In genomic region chr1:53585116-53585515, GRCh38 we compare ENCODE assay signal across 10 cellular contexts.
DNase-seq lines count a peak whose midpoint lies in the region; ATAC-seq, FAIRE-seq and TF ChIP-seq lines count a peak whose summit lies in the region.
"Had no signal": no experiment of that assay in that cellular context is flagged by ENCODE, and none has a peak within 500 bp of the region (broad histone marks: within the 10 kb centered on the region; RNA-seq: fewer than 3 reads in every experiment).

No MANE protein-coding gene starts in this region.

- no peak for TF ChIP-seq CTCF in GM13977 (IDR thresholded peaks at IDR 0.05; ENCODE audit: extremely low read depth, insufficient read depth, missing control alignments)
- TF ChIP-seq CTCF in Peyer's patch (IDR thresholded peaks at IDR 0.05): no peak
- TF ChIP-seq CTCF in GM12878 (IDR thresholded peaks at IDR 0.05 in 2 of 3, conservative IDR thresholded peaks at IDR 0.05 in 1 of 3; ENCODE audit: control insufficient read depth in 2 of 3, extremely low read depth in 1 of 3, insufficient read depth in 1 of 3, low read depth in 3 of 3, low read length in 3 of 3): no peak
- no peak for TF ChIP-seq CTCF in tibial nerve (IDR thresholded peaks at IDR 0.05)

- H3K27me3 ChIP-seq in Peyer's patch (no peaks in the 10 kb centered on the region), GM12878 (replicated peaks in 1 of 2; ENCODE audit: control insufficient read depth in 2 of 2, insufficient read depth in 2 of 2, low read length in 1 of 2) (peaks cover 0 to 3% of the 10 kb centered on the region in 2 experiments; a peak in 2 of 4 replicates), SJCRH30 (peaks cover 30% of the 10 kb centered on the region), tibial nerve (no peaks in the 10 kb centered on the region)

- no peak overlapping the region for H3K9ac ChIP-seq in GM12878 (ENCODE audit: control insufficient read depth, insufficient read depth, low read length)
- H3K9ac ChIP-seq: parathyroid adenoma had no signal

- intact Hi-C loops in GM12878 (cut with micrococcal nuclease; ENCODE audit: unreplicated experiment): no loop called here
- intact Hi-C loops in sciatic nerve (cut with DNase I): no loop called here

- H3K36me3 ChIP-seq in Peyer's patch (no peaks in the 10 kb centered on the region), GM12878 (ENCODE audit: control insufficient read depth in 2 of 2, insufficient read depth in 2 of 2, low read length in 1 of 2) (no peaks in the 10 kb centered on the region), SJCRH30 (no peaks in the 10 kb centered on the region), tibial nerve (no peaks in the 10 kb centered on the region)

- H3K9me3 ChIP-seq in Peyer's patch (no peaks in the 10 kb centered on the region), GM12878 (replicated peaks; ENCODE audit: control insufficient read depth, insufficient read depth, low read length) (no peaks in the 10 kb centered on the region), SJCRH30 (replicated peaks) (no peaks in the 10 kb centered on the region), tibial nerve (no peaks in the 10 kb centered on the region)

- POLR2A ChIA-PET in GM12878 (lab: Charles Lee): no interaction called here

- RAD21 ChIA-PET in GM12878 (lab: Charles Lee; ENCODE audit: unreplicated experiment): no interaction called here

- no peak overlapping the region for H3K4me2 ChIP-seq in GM12878 (ENCODE audit: control insufficient read depth, insufficient read depth)

- in situ Hi-C loops in GM13977 (cut with MboI; ENCODE audit: low pct_unique_long_range_greater_than_20kb, low sequenced_read_pairs, unreplicated experiment): no loop called here
- in situ Hi-C loops in GM12878 (cut with MboI): no loop called here

- WGBS in GM12878 (ENCODE audit: insufficient coverage, insufficient replicate concordance, low lambda C conversion rate, missing lambda C conversion rate): 4% methylated on average over 5 of the region's 5 CpGs
- WGBS in tibial nerve, 2 donors: 48 to 58% methylated on average over 5 of the region's 5 CpGs

- H3K27ac ChIP-seq in Peyer's patch: no peak overlapping the region
- H3K27ac ChIP-seq in GM12878 (ENCODE audit: control insufficient read depth, insufficient read depth): no peak overlapping the region
- H3K27ac ChIP-seq in SJCRH30: no peak overlapping the region
- H3K27ac ChIP-seq in tibial nerve: no peak overlapping the region
- H3K27ac ChIP-seq: parathyroid adenoma had no signal

- H2AFZ ChIP-seq in GM12878 (ENCODE audit: control insufficient read depth, low read depth, low read length): no peak overlapping the region
- H2AFZ ChIP-seq: parathyroid adenoma had no signal

- CTCF ChIA-PET in GM12878 (lab: Yijun Ruan, JAX): no interaction called here

- no TSS peak for BruUV-seq in GM12878 (replicated peaks; lab: Mats Ljungman, UMichigan)

- no peak for TF ChIP-seq RAD21 in GM12878 (IDR thresholded peaks at IDR 0.05; ENCODE audit: insufficient read depth, low read depth, low read length)

- peak; percentile 49 for DNase-seq in GM13977 (ENCODE audit: low spot score)
- peak in 2 of 3 donors; percentile 37 to 56 for DNase-seq in Peyer's patch
- peak; percentile 3 for DNase-seq in GM12878 (ENCODE audit: low read depth, low spot score)
- peak; percentile 8 for DNase-seq in sciatic nerve (ENCODE audit: low spot score)
- DNase-seq in effector CD8-positive, alpha-beta T cell (lab: John Stamatoyannopoulos, UW): no peak
- no peak for DNase-seq in SJCRH30
- no peak for DNase-seq in tibial nerve (ENCODE audit: low spot score in 2 of 2)
- DNase-seq in stimulated activated naive CD4-positive, alpha-beta T cell treated with Interleukin-2 at 50 U/mL for 16 hours (lab: John Stamatoyannopoulos, UW): no peak
- DNase-seq: NCI-H510A treated with DMSO at 0.1 percent for 48 hours had no signal

- no peak for TF ChIP-seq EP300 in GM12878 (IDR thresholded peaks at IDR 0.05; ENCODE audit: borderline replicate concordance in 1 of 2, control insufficient read depth in 1 of 2, low read depth in 2 of 2, low read length in 2 of 2)
- no peak for TF ChIP-seq EP300 in tibial nerve (IDR thresholded peaks at IDR 0.05)

- ATAC-seq in GM12878 (peak; percentile 58; the same call in 2 of the 3 replicates), sciatic nerve (no peak)

- no peaks in the 10 kb centered on the region for H3K79me2 ChIP-seq in GM12878 (ENCODE audit: control insufficient read depth, insufficient read depth, low read length)
- H3K79me2 ChIP-seq: parathyroid adenoma had no signal

- H4K20me1 ChIP-seq in GM12878 (ENCODE audit: control insufficient read depth, insufficient read depth): no peaks in the 10 kb centered on the region

- H3K4me3 ChIP-seq in Peyer's patch (no peak overlapping the region), GM12878 (no peak overlapping the region), SJCRH30 (no peak overlapping the region), tibial nerve (no peak overlapping the region)

- TF ChIP-seq POLR2A in Peyer's patch (IDR thresholded peaks at IDR 0.05) (no peak), GM12878 (IDR thresholded peaks at IDR 0.05; ENCODE audit: low read depth, low read length) (no peak), tibial nerve (IDR thresholded peaks at IDR 0.05) (no peak)

- H3K4me1 ChIP-seq in Peyer's patch (no peaks in the 10 kb centered on the region), GM12878 (ENCODE audit: control insufficient read depth, insufficient read depth, low read length) (no peaks in the 10 kb centered on the region), SJCRH30 (no peaks in the 10 kb centered on the region), tibial nerve (no peaks in the 10 kb centered on the region)
- H3K4me1 ChIP-seq: parathyroid adenoma had no signal

- FAIRE-seq in GM12878 (lab: Jason Lieb, UNC): no peak

- SMC1A ChIA-PET in GM12878 (lab: Charles Lee; ENCODE audit: uncharacterized antibody, unreplicated experiment): no interaction called here

TF ChIP-seq in GM12878, 131 proteins besides CTCF, POLR2A, EP300 and RAD21 (continues in another document):
- no peak for TF ChIP-seq TBL1XR1 (IDR thresholded peaks at IDR 0.05; ENCODE audit: low read depth, low read length)
- TF ChIP-seq TCF12 (IDR thresholded peaks at IDR 0.05; ENCODE audit: low read depth, low read length): 0 out of 2 replicates have a peak, but pooled peaks have one; percentile 29
- no peak for TF ChIP-seq NFXL1 (IDR thresholded peaks at IDR 0.05; ENCODE audit: borderline replicate concordance)
- TF ChIP-seq CREM (IDR thresholded peaks at IDR 0.05; ENCODE audit: low read depth): no peak
- TF ChIP-seq IKZF1 (conservative IDR thresholded peaks at IDR 0.05): no peak
- no peak for TF ChIP-seq SMAD1 (IDR thresholded peaks at IDR 0.05; ENCODE audit: low read depth, partially characterized antibody)
- TF ChIP-seq WRNIP1 (IDR thresholded peaks at IDR 0.05; ENCODE audit: borderline replicate concordance, low read depth, low read length): no peak
- peak; percentile 60 for TF ChIP-seq ATF7 (IDR thresholded peaks at IDR 0.05; ENCODE audit: low read depth)
- TF ChIP-seq RBBP5 (conservative IDR thresholded peaks at IDR 0.05): no peak
- no peak for TF ChIP-seq MAX (IDR thresholded peaks at IDR 0.05; ENCODE audit: low read depth, low read length)
- TF ChIP-seq USF1 (IDR thresholded peaks at IDR 0.05; ENCODE audit: borderline replicate concordance, extremely low read length, insufficient read depth, low read depth, low read length): peak; percentile 64
- TF ChIP-seq ZBED1 (IDR thresholded peaks at IDR 0.05; ENCODE audit: borderline replicate concordance): no peak
- TF ChIP-seq ESRRA (IDR thresholded peaks at IDR 0.05; ENCODE audit: low read length): no peak
- no peak for TF ChIP-seq ZBTB4 (CRISPR knock-in tag; IDR thresholded peaks at IDR 0.05)
- TF ChIP-seq ZSCAN29 (IDR thresholded peaks at IDR 0.05): no peak
- no peak for TF ChIP-seq SREBF2 (IDR thresholded peaks at IDR 0.05; ENCODE audit: low read length)
- TF ChIP-seq MYB (IDR thresholded peaks at IDR 0.05; ENCODE audit: borderline replicate concordance, low read depth, low read length): no peak
- peak; percentile 70 for TF ChIP-seq RAD51 (IDR thresholded peaks at IDR 0.05)
- peak; percentile 33 to 42; a peak in 2 of 4 replicates for TF ChIP-seq BHLHE40 (IDR thresholded peaks at IDR 0.05; ENCODE audit: borderline replicate concordance in 1 of 2, low read depth in 2 of 2, low read length in 1 of 2)
- no peak for TF ChIP-seq STAT1 (conservative IDR thresholded peaks at IDR 0.05)
- no peak for TF ChIP-seq SP1 (IDR thresholded peaks at IDR 0.05; ENCODE audit: low read depth, low read length)

Comparison
In these comparisons a context has a peak if more than half of its experiments do, and no peak if none do; other contexts are left out.
1. DNase-seq: peak in GM13977 (single experiment), Peyer's patch (2 of 3), GM12878 (single experiment) and sciatic nerve (single experiment); none in effector CD8-positive, alpha-beta T cell (single experiment), SJCRH30 (0 of 2), tibial nerve (0 of 2) and stimulated activated naive CD4-positive, alpha-beta T cell treated with Interleukin-2 at 50 U/mL for 16 hours (single experiment).